ENCODE assay signal across 10 cellular contexts in the genomic region with DNA sequence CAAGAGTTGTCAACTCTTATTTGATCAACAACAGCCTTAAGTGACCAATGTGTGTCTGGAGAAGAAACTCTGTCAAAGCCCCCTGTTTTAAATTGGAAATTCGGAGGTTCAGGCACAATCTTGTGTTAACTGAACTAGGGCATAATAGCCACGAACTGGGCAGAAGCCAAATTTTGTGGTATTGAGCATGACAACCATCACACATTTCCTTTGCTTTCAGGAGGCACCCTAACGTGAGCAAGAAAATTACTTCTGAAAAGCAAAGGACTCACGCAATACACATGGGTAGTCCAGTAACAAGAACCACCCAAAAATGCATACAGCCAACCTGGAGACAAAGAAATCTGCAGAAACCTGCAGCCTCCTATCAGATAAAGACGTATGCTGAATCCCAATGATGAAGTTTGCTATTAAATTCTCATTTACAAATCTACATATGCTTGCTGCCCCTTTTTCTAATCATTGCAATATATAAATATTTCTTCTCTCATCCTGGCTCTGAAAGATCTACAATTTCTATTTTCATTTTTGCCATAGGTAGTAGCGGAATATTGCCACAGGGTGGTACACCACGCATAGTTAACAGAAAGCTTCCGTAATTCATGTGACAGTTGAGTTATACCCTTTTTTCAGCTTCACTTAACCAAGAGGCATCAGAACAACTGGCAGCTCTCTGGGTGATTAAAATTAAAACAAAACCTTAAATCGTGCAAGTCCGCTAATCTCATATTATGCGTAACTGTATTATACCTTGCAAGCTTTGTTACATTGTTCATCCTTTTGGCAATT.
DNase-seq lines count a peak whose midpoint lies in the region; ATAC-seq and TF ChIP-seq lines count a peak whose summit lies in the region.
"Had no signal": no experiment of that assay in that cellular context is flagged by ENCODE, and none has a peak within 500 bp of the region (broad histone marks: within the 10 kb centered on the region; RNA-seq: fewer than 3 reads in every experiment).

No MANE protein-coding gene starts in this region.

- no peak for TF ChIP-seq EP300 in esophagus muscularis mucosa (IDR thresholded peaks at IDR 0.05)

- H3K4me1 ChIP-seq in esophagus muscularis mucosa: peaks cover 2 to 16% (median 9%) of the 10 kb centered on the region in 4 donors

- TF ChIP-seq POLR2A in esophagus muscularis mucosa (IDR thresholded peaks at IDR 0.05; ENCODE audit: low read depth): no peak

- WGBS in esophagus muscularis mucosa: 54% methylated on average over 11 of the region's 11 CpGs

- no peaks in the 10 kb centered on the region for H3K36me3 ChIP-seq in esophagus muscularis mucosa

- no peaks in the 10 kb centered on the region for H3K9me3 ChIP-seq in esophagus muscularis mucosa

- no peaks in the 10 kb centered on the region for H3K27me3 ChIP-seq in esophagus muscularis mucosa

- peaks cover 0 to 4% of the 10 kb centered on the region in 2 donors for H3K9me3 Mint-ChIP-seq in natural killer cell
- H3K9me3 Mint-ChIP-seq: memory B cell had no signal

- H3K36me3 Mint-ChIP-seq in natural killer cell: no peaks in the 10 kb centered on the region
- H3K36me3 Mint-ChIP-seq: memory B cell had no signal

- H3K4me3 Mint-ChIP-seq in natural killer cell: no peak overlapping the region
- H3K4me3 Mint-ChIP-seq: memory B cell had no signal

- intact Hi-C loops in esophagus muscularis mucosa (cut with DNase I) (no loop called here), natural killer cell (cut with micrococcal nuclease) (no loop called here)

- DNase-seq in GM12864 (ENCODE audit: low read depth) (no peak), NOMO-1 treated with DMSO at 0.1 percent for 48 hours (lab: John Stamatoyannopoulos, UW; ENCODE audit: unreplicated experiment) (peak; percentile 56), esophagus muscularis mucosa (ENCODE audit: extremely low spot score) (no peak), superior temporal gyrus (ENCODE audit: extremely low spot score) (peak; percentile 81), natural killer cell (no peak), epidermal melanocyte (ENCODE audit: insufficient read length, low spot score) (no peak)

- H3K4me1 Mint-ChIP-seq in natural killer cell: no peaks in the 10 kb centered on the region
- H3K4me1 Mint-ChIP-seq: memory B cell had no signal

- no peak overlapping the region for H3K27ac Mint-ChIP-seq in natural killer cell
- H3K27ac Mint-ChIP-seq: memory B cell had no signal

- no peak overlapping the region for H3K27ac ChIP-seq in esophagus muscularis mucosa (replicated peaks in 1 of 4)
- H3K27ac ChIP-seq: SK-N-MC had no signal

- TF ChIP-seq CTCF in GM12864 (IDR thresholded peaks at IDR 0.05; ENCODE audit: low read depth, low read length, missing control alignments) (peak; percentile 43), esophagus muscularis mucosa (IDR thresholded peaks at IDR 0.05) (peak; percentile 19 to 54 (median 42)), natural killer cell (IDR thresholded peaks at IDR 0.05) (no peak)

- H3K27me3 Mint-ChIP-seq in natural killer cell (ENCODE audit: low read depth in 2 of 2): no peaks in the 10 kb centered on the region

- peak; percentile 86 for ATAC-seq in HG03103 (IDR thresholded peaks at IDR 0.05; ENCODE audit: low read depth, unreplicated experiment)
- no peak for ATAC-seq in HG03571 (IDR thresholded peaks at IDR 0.05; ENCODE audit: unreplicated experiment)
- ATAC-seq in natural killer cell: no peak

- H3K4me3 ChIP-seq in GM12864 (ENCODE audit: low read depth, low read length) (no peak overlapping the region), esophagus muscularis mucosa (no peak overlapping the region)
- H3K4me3 ChIP-seq: SK-N-MC had no signal

Comparison
In these comparisons a context has a peak if more than half of its experiments do, and no peak if none do; other contexts are left out.
1. DNase-seq: peak in NOMO-1 treated with DMSO at 0.1 percent for 48 hours (single experiment) and superior temporal gyrus (single experiment); none in GM12864 (single experiment), esophagus muscularis mucosa (single experiment), natural killer cell (single experiment) and epidermal melanocyte (single experiment).